7 cellular contexts compared by ENCODE assay signal in genomic region chr15:63891079-63891762, GRCh38. TPM values are rescaled to one million over a fixed set of nuclear protein-coding genes. Genes with fewer than 3 reads are reported as not detected.
A peak's percentile ranks its signal among the peaks of the same experiment; 100 is the strongest.
DNase-seq lines count a peak whose midpoint lies in the region; ATAC-seq and TF ChIP-seq lines count a peak whose summit lies in the region.

No MANE protein-coding gene starts in this region.

- peak; percentile 45 for ATAC-seq in GM18867 (IDR thresholded peaks at IDR 0.05; ENCODE audit: unreplicated experiment)
- no peak for ATAC-seq in GM18520 (IDR thresholded peaks at IDR 0.05; ENCODE audit: unreplicated experiment)

- H3K36me3 ChIP-seq in smooth muscle cell (ENCODE audit: low read depth), result no peaks in the 10 kb centered on the region

- no peaks in the 10 kb centered on the region for H3F3A ChIP-seq in smooth muscle cell (ENCODE audit: low read depth)

- WGBS in smooth muscle cell (ENCODE audit: low lambda C conversion rate), result 34% methylated on average over 8 of the region's 8 CpGs

- peak; percentile 89 for TF ChIP-seq CTCF in smooth muscle cell (IDR thresholded peaks at IDR 0.05; ENCODE audit: borderline replicate concordance, insufficient read depth, poor library complexity, severe bottlenecking)

- H3K79me2 ChIP-seq in smooth muscle cell (ENCODE audit: low read depth), result no peaks in the 10 kb centered on the region

- H3K4me3 ChIP-seq in smooth muscle cell, result no peak overlapping the region

- no peaks in the 10 kb centered on the region for H3K4me1 ChIP-seq in smooth muscle cell (ENCODE audit: low read depth)

- DNase-seq in NCI-H187 treated with DMSO at 0.1 percent for 48 hours (lab: John Stamatoyannopoulos, UW) (peak; percentile 6), T1000 (lab: John Stamatoyannopoulos, UW) (peak; percentile 28), astrocyte of the hippocampus (ENCODE audit: low read depth, low spot score) (peak; percentile 85), hypothalamus (lab: John Stamatoyannopoulos, UW) (peak in 47 of 51 donors; percentile 9 to 84 (median 55)), smooth muscle cell (lab: John Stamatoyannopoulos, UW; ENCODE audit: unreplicated experiment) (peak; percentile 39)

- no peak overlapping the region for H3K9ac ChIP-seq in smooth muscle cell (ENCODE audit: low read depth)

- H4K20me1 ChIP-seq in smooth muscle cell (ENCODE audit: low read depth), result no peaks in the 10 kb centered on the region

- H3K27me3 ChIP-seq in smooth muscle cell (ENCODE audit: low read depth), result no peaks in the 10 kb centered on the region

- H2AFZ ChIP-seq in smooth muscle cell (ENCODE audit: low read depth), result no peak overlapping the region

- no peak overlapping the region for H3K4me2 ChIP-seq in smooth muscle cell

- H3K9me3 ChIP-seq in smooth muscle cell (replicated peaks; ENCODE audit: low read depth), result no peaks in the 10 kb centered on the region

- H3K27ac ChIP-seq in smooth muscle cell (ENCODE audit: low read depth), result no peak overlapping the region

RNA-seq across cellular contexts. Expression of gene HERC1, which starts 57.5 kb away (rescaled TPM):
- total RNA-seq in smooth muscle cell, result 87.3 and 89.0 TPM in 2 replicates
- polyA plus RNA-seq in smooth muscle cell, result 14.1 and 24.3 TPM in 2 replicates

Comparison
In these comparisons a context has a peak if more than half of its experiments do, and no peak if none do; other contexts are left out.
1. DNase-seq: peak in every context shown above with its lines; median percentile 85 in astrocyte of the hippocampus; 55 in hypothalamus; 39 in smooth muscle cell; 28 in T1000; 6 in NCI-H187 treated with DMSO at 0.1 percent for 48 hours.